8 cellular contexts compared by ENCODE assay signal in genomic region chr2:102141915-102142828, GRCh38. TPM values are rescaled to one million over a fixed set of nuclear protein-coding genes. Genes with fewer than 3 reads are reported as not detected.
A peak's percentile ranks its signal among the peaks of the same experiment; 100 is the strongest.
DNase-seq lines count a peak whose midpoint lies in the region; ATAC-seq and TF ChIP-seq lines count a peak whose summit lies in the region.

A gene with protein sequence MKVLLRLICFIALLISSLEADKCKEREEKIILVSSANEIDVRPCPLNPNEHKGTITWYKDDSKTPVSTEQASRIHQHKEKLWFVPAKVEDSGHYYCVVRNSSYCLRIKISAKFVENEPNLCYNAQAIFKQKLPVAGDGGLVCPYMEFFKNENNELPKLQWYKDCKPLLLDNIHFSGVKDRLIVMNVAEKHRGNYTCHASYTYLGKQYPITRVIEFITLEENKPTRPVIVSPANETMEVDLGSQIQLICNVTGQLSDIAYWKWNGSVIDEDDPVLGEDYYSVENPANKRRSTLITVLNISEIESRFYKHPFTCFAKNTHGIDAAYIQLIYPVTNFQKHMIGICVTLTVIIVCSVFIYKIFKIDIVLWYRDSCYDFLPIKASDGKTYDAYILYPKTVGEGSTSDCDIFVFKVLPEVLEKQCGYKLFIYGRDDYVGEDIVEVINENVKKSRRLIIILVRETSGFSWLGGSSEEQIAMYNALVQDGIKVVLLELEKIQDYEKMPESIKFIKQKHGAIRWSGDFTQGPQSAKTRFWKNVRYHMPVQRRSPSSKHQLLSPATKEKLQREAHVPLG (plus strand): TSS chr2:102142746. CDS start chr2:102157725, 14,979 bp downstream.

- CTCF ChIA-PET in CD8-positive, alpha-beta memory T cell (lab: Charles Lee): interaction anchor here (0.9 to 1.4 kb wide), 3 partner anchors 37 to 301 kb away, joined by 3 read pairs; no protein-coding TSS in a partner anchor

- peaks cover 7% of the 10 kb centered on the region for H3K79me2 ChIP-seq in trophoblast cell (ENCODE audit: control insufficient read depth, insufficient read depth, low read length, poor library complexity)

- peaks cover 34 to 40% of the 10 kb centered on the region in 2 donors for H3K27me3 Mint-ChIP-seq in CD8-positive, alpha-beta memory T cell

- H2BK5ac ChIP-seq in trophoblast cell (ENCODE audit: low read depth, low read length, poor library complexity): peak within 1 kb of the TSS; percentile 87

- peak within 1 kb of the TSS; percentile 71 for H3K9ac ChIP-seq in trophoblast cell (ENCODE audit: low read length)

- H4K12ac ChIP-seq in trophoblast cell (ENCODE audit: low read depth, low read length): peak within 1 kb of the TSS; percentile 95

- peaks cover 24 to 31% (median 25%) of the 10 kb centered on the region in 3 donors for H3K4me1 Mint-ChIP-seq in CD8-positive, alpha-beta memory T cell

- no peaks in the 10 kb centered on the region for H3K27me3 ChIP-seq in CD8-positive, alpha-beta memory T cell (ENCODE audit: insufficient read depth, low read length, poor library complexity, severe bottlenecking)
- H3K27me3 ChIP-seq in heart right ventricle: no peaks in the 10 kb centered on the region
- H3K27me3 ChIP-seq in trophoblast cell (ENCODE audit: insufficient read depth, low read length): no peaks in the 10 kb centered on the region

- peaks cover 9% of the 10 kb centered on the region for H3K79me1 ChIP-seq in trophoblast cell (ENCODE audit: low read length)

- H3K4me3 Mint-ChIP-seq in CD8-positive, alpha-beta memory T cell: peak within 1 kb of the TSS; percentile 34 to 88 (median 73)

- H3K4me2 ChIP-seq in trophoblast cell (ENCODE audit: low read length): peak within 1 kb of the TSS; percentile 92

- peaks cover 4% of the 10 kb centered on the region for H3K4me1 ChIP-seq in CD8-positive, alpha-beta memory T cell (ENCODE audit: insufficient read depth, low read length)
- H3K4me1 ChIP-seq in heart right ventricle: peaks cover 0 to 45% (median 15%) of the 10 kb centered on the region in 9 donors
- peaks cover 0 to 19% of the 10 kb centered on the region in 2 experiments for H3K4me1 ChIP-seq in trophoblast cell (ENCODE audit: control insufficient read depth in 1 of 2, insufficient read depth in 2 of 2, low read length in 2 of 2)

- DNase-seq in CD8-positive, alpha-beta memory T cell: no peak
- DNase-seq in HK-2 (ENCODE audit: unreplicated experiment): peak; percentile 68
- peak; percentile 67 for DNase-seq in amniotic epithelial cell (ENCODE audit: low read depth)
- DNase-seq in heart right ventricle: peak; percentile 80 to 88
- DNase-seq in trophoblast cell: peak; percentile 88 to 89
- no peak for DNase-seq in activated effector memory CD4-positive, alpha-beta T cell treated with Interleukin-2 at 50 U/mL for 16 hours

- no peak within 1 kb of the TSS for H3K23ac ChIP-seq in trophoblast cell (ENCODE audit: low read length)

- intact Hi-C loops in heart right ventricle (cut with DNase I): loop anchor here in 4 of 10 donors (2.0 to 10.0 kb wide), 4 partner anchors 57 to 90 kb away; no protein-coding TSS in a partner anchor

- peak within 1 kb of the TSS; percentile 77 for H3K18ac ChIP-seq in trophoblast cell (ENCODE audit: low read length)

- no peak within 1 kb of the TSS for H3K4me3 ChIP-seq in CD8-positive, alpha-beta memory T cell (ENCODE audit: low read length)
- H3K4me3 ChIP-seq in heart right ventricle: peak within 1 kb of the TSS; percentile 41 to 87 (median 75)
- H3K4me3 ChIP-seq in trophoblast cell (ENCODE audit: low read depth, low read length): peak within 1 kb of the TSS; percentile 69

- peak within 1 kb of the TSS; percentile 91 for H4K91ac ChIP-seq in trophoblast cell (ENCODE audit: low read depth, low read length)

- peak within 1 kb of the TSS; percentile 41 for H3K27ac ChIP-seq in CD8-positive, alpha-beta memory T cell (ENCODE audit: low read depth, low read length)
- H3K27ac ChIP-seq in heart right ventricle: peak within 1 kb of the TSS; percentile 88 to 98 (median 92)
- H3K27ac ChIP-seq in trophoblast cell (ENCODE audit: low read depth, low read length): peak within 1 kb of the TSS; percentile 68

- H2BK120ac ChIP-seq in trophoblast cell (ENCODE audit: insufficient read depth, low read length, poor library complexity): peak within 1 kb of the TSS; percentile 84

- peak in 1 of 9 donors; percentile 17 for TF ChIP-seq CTCF in heart right ventricle (IDR thresholded peaks at IDR 0.05)

- peak within 1 kb of the TSS; percentile 86 for H3K14ac ChIP-seq in trophoblast cell (ENCODE audit: low read length)

- H3K36me3 ChIP-seq in CD8-positive, alpha-beta memory T cell (ENCODE audit: insufficient read depth, low read length): no peaks in the 10 kb centered on the region
- H3K36me3 ChIP-seq in heart right ventricle (peaks cover 0 to 27% (median 5%) of the 10 kb centered on the region in 9 donors), trophoblast cell (ENCODE audit: control insufficient read depth in 1 of 2, insufficient read depth in 2 of 2, low read length in 2 of 2) (peaks cover 17 to 18% of the 10 kb centered on the region in 2 experiments)

- H3K27ac Mint-ChIP-seq in CD8-positive, alpha-beta memory T cell: peak within 1 kb of the TSS in 3 of 8 donors; percentile 13 to 57 (median 30)

- peak within 1 kb of the TSS; percentile 74 for H2AFZ ChIP-seq in trophoblast cell (ENCODE audit: insufficient read depth, low read length, poor library complexity)

- peaks cover 20 to 39% (median 25%) of the 10 kb centered on the region in 5 donors for H3K9me3 Mint-ChIP-seq in CD8-positive, alpha-beta memory T cell

- peaks cover 0 to 32% (median 2%) of the 10 kb centered on the region in 3 donors for H3K36me3 Mint-ChIP-seq in CD8-positive, alpha-beta memory T cell

- peak within 1 kb of the TSS; percentile 79 for H4K8ac ChIP-seq in trophoblast cell (ENCODE audit: low read depth, low read length)

- WGBS in heart right ventricle, 2 donors: 7 to 12% methylated on average over 43 to 68 of the region's 68 CpGs
- no CpG with 5 or more reads among the region's 68 CpGs for WGBS in trophoblast cell (ENCODE audit: extremely low coverage, insufficient coverage, insufficient read length)

- peak within 1 kb of the TSS; percentile 73 for H3K4ac ChIP-seq in trophoblast cell (ENCODE audit: low read depth, low read length)

- no peak within 1 kb of the TSS for H2AK5ac ChIP-seq in trophoblast cell (ENCODE audit: low read length)

- ATAC-seq in heart right ventricle: peak; percentile 87 to 95 (median 92)
- no peak for ATAC-seq in GM18511 (IDR thresholded peaks at IDR 0.05; ENCODE audit: unreplicated experiment)
- no peak for ATAC-seq in GM21786 (IDR thresholded peaks at IDR 0.05; ENCODE audit: unreplicated experiment)

- POLR2A ChIA-PET in CD8-positive, alpha-beta memory T cell (lab: Charles Lee): no interaction called here

- H3K9me3 ChIP-seq in CD8-positive, alpha-beta memory T cell (ENCODE audit: low read length): peaks cover 4% of the 10 kb centered on the region
- H3K9me3 ChIP-seq in heart right ventricle: peaks cover 0 to 31% (median 16%) of the 10 kb centered on the region in 11 donors
- H3K9me3 ChIP-seq in trophoblast cell (ENCODE audit: insufficient read depth, low read depth, low read length): peaks cover 12% of the 10 kb centered on the region

- peak within 1 kb of the TSS; percentile 87 for H2BK12ac ChIP-seq in trophoblast cell (ENCODE audit: low read length)

RNA-seq across cellular contexts. Expression of the gene that starts here (rescaled TPM):
- 1 to 10 TPM; 3.7 TPM for total RNA-seq in CD8-positive, alpha-beta memory T cell
- polyA plus RNA-seq in CD8-positive, alpha-beta memory T cell: 0.30 TPM
- 10 to 100 TPM in 9 of 10 donors, 1 to 10 TPM in 1; 5.7 to 47.0 (median 17.6) TPM for total RNA-seq in heart right ventricle
- polyA plus RNA-seq in heart right ventricle: 10 to 100 TPM; 22.0 to 28.7 TPM
- polyA plus RNA-seq in trophoblast cell (2013): 35.1 and 36.4 TPM in 2 replicates

Comparison
In these comparisons a context has a peak if more than half of its experiments do, and no peak if none do; other contexts are left out.
1. RNA of the gene that starts here (polyA plus RNA-seq): 22.0 to 28.7 TPM in heart right ventricle; 0.30 TPM in CD8-positive, alpha-beta memory T cell (single experiment); every median in the first group is over 10 times any median in the second.
2. DNase-seq: peak in HK-2 (single experiment), amniotic epithelial cell (single experiment), heart right ventricle (2 of 2) and trophoblast cell (2 of 2); none in CD8-positive, alpha-beta memory T cell (0 of 5) and activated effector memory CD4-positive, alpha-beta T cell treated with Interleukin-2 at 50 U/mL for 16 hours (single experiment).
3. H3K27ac ChIP-seq: peak in every context shown above with its lines; median percentile 92 in heart right ventricle; 68 in trophoblast cell; 41 in CD8-positive, alpha-beta memory T cell.
4. ATAC-seq: peak in heart right ventricle (8 of 8); none in GM18511 (single experiment) and GM21786 (single experiment).